ENCODE assay signal across 12 cellular contexts in the genomic region with DNA sequence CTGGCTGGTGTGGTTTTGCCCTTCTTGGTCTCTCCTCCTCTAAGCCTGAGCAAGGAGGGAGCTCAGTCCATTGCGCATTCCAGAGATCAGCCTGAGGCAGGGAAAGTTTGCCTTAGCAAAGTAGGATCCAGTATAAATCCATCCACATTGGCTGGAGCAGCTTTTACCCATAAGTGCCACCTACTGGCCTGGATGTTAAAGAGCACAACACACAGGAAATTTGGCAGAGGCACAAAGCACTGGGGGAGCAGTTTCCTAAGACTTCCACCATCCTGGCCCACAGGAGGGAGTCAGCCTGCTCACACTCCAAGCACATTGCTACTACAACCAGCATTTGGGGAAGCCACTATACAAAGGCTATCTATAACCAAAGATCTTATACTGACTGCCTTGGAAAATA.
DNase-seq lines count a peak whose midpoint lies in the region; ATAC-seq and TF ChIP-seq lines count a peak whose summit lies in the region.
"Had no signal": no experiment of that assay in that cellular context is flagged by ENCODE, and none has a peak within 500 bp of the region (broad histone marks: within the 10 kb centered on the region; RNA-seq: fewer than 3 reads in every experiment).

No MANE protein-coding gene starts in this region.

- no peak for ATAC-seq in GM21515 (IDR thresholded peaks at IDR 0.05; ENCODE audit: unreplicated experiment)

- no peak overlapping the region for H3K4me3 Mint-ChIP-seq in activated CD4-positive, alpha-beta memory T cell treated with anti-CD3 and anti-CD28 coated beads, Interleukin-2, amount 10 ng/mL, durations not matched to agents 7 days and 5 days

- no peaks in the 10 kb centered on the region for H3K36me3 Mint-ChIP-seq in activated CD4-positive, alpha-beta memory T cell treated with anti-CD3 and anti-CD28 coated beads, Interleukin-2, amount 10 ng/mL, durations not matched to agents 7 days and 5 days (ENCODE audit: low read depth)

- POLR2A ChIA-PET in OCI-LY7 (lab: Charles Lee) = no interaction called here
- POLR2A ChIA-PET in activated CD4-positive, alpha-beta memory T cell treated with anti-CD3 and anti-CD28 coated beads, Interleukin-2, amount 10 ng/mL, durations not matched to agents 7 days and 5 days (lab: Charles Lee) = no interaction called here

- no peak overlapping the region for H3K9ac ChIP-seq in GM23248

- no peak overlapping the region for H3K4me3 ChIP-seq in GM23248
- H3K4me3 ChIP-seq in OCI-LY7 (ENCODE audit: low read depth, low read length, poor library complexity, severe bottlenecking) = no peak overlapping the region
- H3K4me3 ChIP-seq in fibroblast of pulmonary artery (replicated peaks; ENCODE audit: low read depth, low read length) = no peak overlapping the region
- H3K4me3 ChIP-seq in uterus = no peak overlapping the region
- H3K4me3 ChIP-seq: dorsolateral prefrontal cortex, testis had no signal

- H3K9me3 ChIP-seq in GM23248 (ENCODE audit: low read depth) (no peaks in the 10 kb centered on the region), OCI-LY7 (ENCODE audit: low read length) (no peaks in the 10 kb centered on the region; the same call in 1 of the 2 replicates), uterus (no peaks in the 10 kb centered on the region)
- H3K9me3 ChIP-seq: testis had no signal

- H3K27me3 Mint-ChIP-seq in activated CD4-positive, alpha-beta memory T cell treated with anti-CD3 and anti-CD28 coated beads, Interleukin-2, amount 10 ng/mL, durations not matched to agents 7 days and 5 days = no peaks in the 10 kb centered on the region

- 94 to 100% methylated on average over 1 of the region's 1 CpG for WGBS in GM23248 (ENCODE audit: low coverage in 1 of 2, low lambda C conversion rate in 2 of 2, missing lambda C conversion rate in 2 of 2), 2 experiments

- H4K20me1 ChIP-seq in GM23248 (ENCODE audit: insufficient read depth) = no peaks in the 10 kb centered on the region
- H4K20me1 ChIP-seq in OCI-LY7 (ENCODE audit: insufficient read depth, low read length) = no peaks in the 10 kb centered on the region

- TF ChIP-seq POLR2A in uterus (IDR thresholded peaks at IDR 0.05) = no peak

- H3K4me2 ChIP-seq in GM23248 (ENCODE audit: unreplicated experiment) = no peak overlapping the region
- no peak overlapping the region for H3K4me2 ChIP-seq in OCI-LY7 (ENCODE audit: low read length)

- peak; percentile 36 for DNase-seq in A172 (ENCODE audit: low spot score)
- peak; percentile 41 for DNase-seq in GM23248
- no peak for DNase-seq in OCI-LY7 (ENCODE audit: low spot score)
- peak; percentile 56 for DNase-seq in fibroblast of pulmonary artery (ENCODE audit: low read depth)
- DNase-seq in activated CD4-positive, alpha-beta memory T cell treated with anti-CD3 and anti-CD28 coated beads, Interleukin-2, amount 10 ng/mL, durations not matched to agents 7 days and 5 days = no peak
- DNase-seq in uterus = no peak
- no peak for DNase-seq in NCI-H446 treated with DMSO at 0.1 percent for 48 hours (lab: John Stamatoyannopoulos, UW)
- DNase-seq: activated CD8-positive, alpha-beta memory T cell treated with anti-CD3 and anti-CD28 coated beads, Interleukin-2, amount 50 U/mL, for 48 hours; COR-L47; dorsolateral prefrontal cortex; testis had no signal

- H3K4me1 Mint-ChIP-seq in activated CD4-positive, alpha-beta memory T cell treated with anti-CD3 and anti-CD28 coated beads, Interleukin-2, amount 10 ng/mL, durations not matched to agents 7 days and 5 days = no peaks in the 10 kb centered on the region

- H3K27me3 ChIP-seq in GM23248 (replicated peaks; ENCODE audit: insufficient read depth) = no peaks in the 10 kb centered on the region
- no peaks in the 10 kb centered on the region for H3K27me3 ChIP-seq in uterus
- H3K27me3 ChIP-seq: dorsolateral prefrontal cortex, testis had no signal

- peaks cover 3% of the 10 kb centered on the region; the same call in 1 of the 2 replicates for H3K9me2 ChIP-seq in GM23248 (ENCODE audit: insufficient read depth)
- no peaks in the 10 kb centered on the region for H3K9me2 ChIP-seq in OCI-LY7 (ENCODE audit: insufficient read depth, low read length)

- in situ Hi-C loops in GM23248 (cut with MboI) = no loop called here

- H3K79me2 ChIP-seq in GM23248 (ENCODE audit: insufficient read depth) (no peaks in the 10 kb centered on the region), OCI-LY7 (ENCODE audit: insufficient read depth, low read depth, low read length) (no peaks in the 10 kb centered on the region)

- no TSS peak for BruUV-seq in OCI-LY7 (replicated peaks; lab: Mats Ljungman, UMichigan)

- H3K36me3 ChIP-seq in GM23248 (ENCODE audit: low read depth) (no peaks in the 10 kb centered on the region), OCI-LY7 (ENCODE audit: insufficient read depth, low read length) (no peaks in the 10 kb centered on the region), uterus (no peaks in the 10 kb centered on the region)

- peak; percentile 27; the same call in 1 of the 2 replicates for TF ChIP-seq CTCF in OCI-LY7 (conservative IDR thresholded peaks at IDR 0.05; ENCODE audit: low read length)
- TF ChIP-seq CTCF in fibroblast of pulmonary artery (IDR thresholded peaks at IDR 0.05; ENCODE audit: low read length, missing control alignments) = peak; percentile 44
- TF ChIP-seq CTCF in uterus (IDR thresholded peaks at IDR 0.05) = no peak

- CTCF ChIA-PET in OCI-LY7 (lab: Charles Lee; ENCODE audit: unreplicated experiment) = no interaction called here
- CTCF ChIA-PET in activated CD4-positive, alpha-beta memory T cell treated with anti-CD3 and anti-CD28 coated beads, Interleukin-2, amount 10 ng/mL, durations not matched to agents 7 days and 5 days (lab: Charles Lee) = no interaction called here

- H2AFZ ChIP-seq in GM23248 (no peak overlapping the region), OCI-LY7 (ENCODE audit: low read length) (no peak overlapping the region)

- peaks cover 2% of the 10 kb centered on the region for H3K9me3 Mint-ChIP-seq in activated CD4-positive, alpha-beta memory T cell treated with anti-CD3 and anti-CD28 coated beads, Interleukin-2, amount 10 ng/mL, durations not matched to agents 7 days and 5 days

- H3K27ac Mint-ChIP-seq in activated CD4-positive, alpha-beta memory T cell treated with anti-CD3 and anti-CD28 coated beads, Interleukin-2, amount 10 ng/mL, durations not matched to agents 7 days and 5 days = no peak overlapping the region

- intact Hi-C loops in OCI-LY7 (cut with micrococcal nuclease; ENCODE audit: unreplicated experiment) = no loop called here
- intact Hi-C loops in uterus (cut with DNase I; ENCODE audit: low total_unique reads) = no loop called here

- H3K27ac ChIP-seq in GM23248 (no peak overlapping the region), OCI-LY7 (ENCODE audit: low read depth, low read length, poor library complexity, severe bottlenecking) (no peak overlapping the region), uterus (no peak overlapping the region)
- H3K27ac ChIP-seq: dorsolateral prefrontal cortex, testis had no signal

- no peaks in the 10 kb centered on the region for H3K4me1 ChIP-seq in GM23248 (ENCODE audit: insufficient read depth)
- H3K4me1 ChIP-seq in OCI-LY7 (ENCODE audit: insufficient read depth, low read length, poor library complexity, severe bottlenecking) = no peaks in the 10 kb centered on the region
- no peaks in the 10 kb centered on the region for H3K4me1 ChIP-seq in uterus
- H3K4me1 ChIP-seq: testis had no signal

- peaks cover 4% of the 10 kb centered on the region; the same call in 1 of the 2 replicates for H3F3A ChIP-seq in GM23248 (ENCODE audit: insufficient read depth)

Comparison
In these comparisons a context has a peak if more than half of its experiments do, and no peak if none do; other contexts are left out.
1. DNase-seq: peak in A172 (single experiment), GM23248 (single experiment) and fibroblast of pulmonary artery (single experiment); none in OCI-LY7 (single experiment), activated CD4-positive, alpha-beta memory T cell treated with anti-CD3 and anti-CD28 coated beads, Interleukin-2, amount 10 ng/mL, durations not matched to agents 7 days and 5 days (single experiment), uterus (0 of 2) and NCI-H446 treated with DMSO at 0.1 percent for 48 hours (single experiment).
2. CTCF ChIP-seq: peak in OCI-LY7 (single experiment) and fibroblast of pulmonary artery (single experiment); none in uterus (0 of 4).